Comparison of ENCODE assay signal across 18 cellular contexts in the genomic region with DNA sequence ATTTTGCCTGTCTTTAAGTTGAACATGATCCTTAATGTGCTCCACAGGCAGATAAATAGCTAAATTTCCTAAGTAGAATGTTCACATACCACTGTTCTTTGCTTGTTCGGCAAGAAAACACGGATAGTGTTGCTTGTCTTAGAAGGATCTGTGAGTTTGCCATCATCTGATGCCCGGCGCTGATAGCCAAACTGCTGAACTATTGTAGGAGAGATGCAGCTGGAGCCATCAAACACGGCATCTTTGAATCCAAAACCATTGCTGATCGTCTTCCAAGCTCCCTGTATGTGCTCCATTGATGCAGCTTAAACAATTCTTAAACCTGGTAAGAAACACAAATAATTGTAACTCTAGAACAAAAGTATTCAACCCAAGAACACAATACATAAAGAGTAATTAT. TPM values are rescaled to one million over a fixed set of nuclear protein-coding genes. Genes with fewer than 3 reads are reported as not detected.
DNase-seq lines count a peak whose midpoint lies in the region; ATAC-seq and TF ChIP-seq lines count a peak whose summit lies in the region.
"Had no signal": no experiment of that assay in that cellular context is flagged by ENCODE, and none has a peak within 500 bp of the region (broad histone marks: within the 10 kb centered on the region; RNA-seq: fewer than 3 reads in every experiment).

No MANE protein-coding gene starts in this region.

- no peak overlapping the region for H3K4me3 Mint-ChIP-seq in CD4-positive, CD25-positive, alpha-beta regulatory T cell
- H3K4me3 Mint-ChIP-seq in chondrocyte (ENCODE audit: unreplicated experiment) (no peak overlapping the region), mesothelial cell of epicardium (no peak overlapping the region)
- H3K4me3 Mint-ChIP-seq: HFFc6 had no signal

- H3K36me3 ChIP-seq in CD4-positive, CD25-positive, alpha-beta regulatory T cell (ENCODE audit: control insufficient read depth, insufficient read depth, low read length), result peaks cover 45% of the 10 kb centered on the region

- H3K9me3 ChIP-seq in CD4-positive, CD25-positive, alpha-beta regulatory T cell (ENCODE audit: control insufficient read depth in 2 of 2, low read length in 2 of 2), result no peaks in the 10 kb centered on the region
- H3K9me3 ChIP-seq: BE2C had no signal

- peaks cover 25% of the 10 kb centered on the region for H3K4me1 ChIP-seq in CD4-positive, CD25-positive, alpha-beta regulatory T cell (ENCODE audit: control insufficient read depth, insufficient read depth, low read length, poor library complexity, severe bottlenecking)
- H3K4me1 ChIP-seq: BE2C had no signal

- no peak for ATAC-seq in CD4-positive, CD25-positive, alpha-beta regulatory T cell (ENCODE audit: low read depth in 2 of 2)
- no peak for ATAC-seq in HG03108 (IDR thresholded peaks at IDR 0.05; ENCODE audit: unreplicated experiment)
- ATAC-seq: GM12878, HCT116 had no signal

- no peaks in the 10 kb centered on the region for H3K27me3 ChIP-seq in CD4-positive, CD25-positive, alpha-beta regulatory T cell (ENCODE audit: control insufficient read depth, insufficient read depth, low read length)
- H3K27me3 ChIP-seq: BE2C had no signal

- no peak for DNase-seq in CD4-positive, CD25-positive, alpha-beta regulatory T cell
- DNase-seq in chondrocyte (ENCODE audit: low spot score) (no peak), mesothelial cell of epicardium (ENCODE audit: low spot score in 2 of 2, unreplicated experiment in 2 of 2) (no peak), pons (ENCODE audit: low spot score) (peak; percentile 61), COLO829 (ENCODE audit: low spot score) (no peak), OCI-M1 (lab: John Stamatoyannopoulos, UW) (no peak)
- DNase-seq: BE2C; Calu3; CD4-positive, alpha-beta memory T cell; DMS79 treated with DMSO at 0.1 percent for 48 hours; GF-D8; GOT3; H7; HFFc6; IMR-90 had no signal

- H3K36me3 Mint-ChIP-seq in CD4-positive, CD25-positive, alpha-beta regulatory T cell, result peaks cover 22% of the 10 kb centered on the region
- H3K36me3 Mint-ChIP-seq in chondrocyte (ENCODE audit: low read depth) (peaks cover 10% of the 10 kb centered on the region), mesothelial cell of epicardium (peaks cover 12% of the 10 kb centered on the region)

- H3K4me1 Mint-ChIP-seq in CD4-positive, CD25-positive, alpha-beta regulatory T cell, result peaks cover 33 to 56% (median 52%) of the 10 kb centered on the region in 4 donors
- H3K4me1 Mint-ChIP-seq in chondrocyte (ENCODE audit: low read depth) (peaks cover 30% of the 10 kb centered on the region), mesothelial cell of epicardium (peaks cover 15% of the 10 kb centered on the region)

- no peak overlapping the region for H3K27ac ChIP-seq in CD4-positive, CD25-positive, alpha-beta regulatory T cell (ENCODE audit: insufficient read depth, low read length, poor library complexity, severe bottlenecking)

- H3K9me3 Mint-ChIP-seq in CD4-positive, CD25-positive, alpha-beta regulatory T cell, result no peaks in the 10 kb centered on the region
- no peaks in the 10 kb centered on the region for H3K9me3 Mint-ChIP-seq in chondrocyte (ENCODE audit: low read depth)
- no peaks in the 10 kb centered on the region for H3K9me3 Mint-ChIP-seq in mesothelial cell of epicardium
- H3K9me3 Mint-ChIP-seq: CD4-positive, alpha-beta memory T cell; HFFc6 had no signal

- no peaks in the 10 kb centered on the region for H3K27me3 Mint-ChIP-seq in CD4-positive, CD25-positive, alpha-beta regulatory T cell
- H3K27me3 Mint-ChIP-seq in chondrocyte (ENCODE audit: low read depth) (no peaks in the 10 kb centered on the region), mesothelial cell of epicardium (ENCODE audit: low read depth) (no peaks in the 10 kb centered on the region)
- H3K27me3 Mint-ChIP-seq: CD4-positive, alpha-beta memory T cell had no signal

- TF ChIP-seq CTCF in chondrocyte (IDR thresholded peaks at IDR 0.05), result no peak
- TF ChIP-seq CTCF in mesothelial cell of epicardium (IDR thresholded peaks at IDR 0.05; ENCODE audit: unreplicated experiment), result no peak

- no peak overlapping the region for H3K4me3 ChIP-seq in CD4-positive, CD25-positive, alpha-beta regulatory T cell (ENCODE audit: low read depth, low read length)
- H3K4me3 ChIP-seq: GM12878 had no signal

- peak overlapping the region in 2 of 3 donors; percentile 21 to 86 for H3K27ac Mint-ChIP-seq in CD4-positive, CD25-positive, alpha-beta regulatory T cell
- H3K27ac Mint-ChIP-seq in chondrocyte (ENCODE audit: unreplicated experiment) (peak overlapping the region; percentile 4), mesothelial cell of epicardium (peak overlapping the region; percentile 13)
- H3K27ac Mint-ChIP-seq: CD4-positive, alpha-beta memory T cell; HFFc6 had no signal

RNA-seq across cellular contexts. Expression of gene RAF1, which starts 45.5 kb away (rescaled TPM):
- total RNA-seq in CD4-positive, CD25-positive, alpha-beta regulatory T cell, result 133 TPM
- polyA plus RNA-seq in CD4-positive, CD25-positive, alpha-beta regulatory T cell, result 10 to 100 TPM; 54.1 to 73.5 (median 66.3) TPM
- total RNA-seq in chondrocyte (80.7 to 97.9 TPM (median 85.0 TPM) in 3 replicates), mesothelial cell of epicardium (108 to 116 TPM (median 111 TPM) in 3 replicates)
